In genomic region chr3:44685128-44685800, GRCh38 we compare ENCODE assay signal across 9 cellular contexts. TPM values are rescaled to one million over a fixed set of nuclear protein-coding genes. Genes with fewer than 3 reads are reported as not detected.
DNase-seq lines count a peak whose midpoint lies in the region; ATAC-seq, FAIRE-seq and TF ChIP-seq lines count a peak whose summit lies in the region.
"Had no signal": no experiment of that assay in that cellular context is flagged by ENCODE, and none has a peak within 500 bp of the region (broad histone marks: within the 10 kb centered on the region; RNA-seq: fewer than 3 reads in every experiment).

No MANE protein-coding gene starts in this region.

- peak; percentile 75 for FAIRE-seq in GM18507 (lab: Jason Lieb, UNC)
- FAIRE-seq: islet of Langerhans had no signal

- peaks cover 11% of the 10 kb centered on the region for H3K4me1 ChIP-seq in suprapubic skin

- peak overlapping the region; percentile 26 for H3K27ac Mint-ChIP-seq in activated naive CD4-positive, alpha-beta T cell treated with anti-CD3 and anti-CD28 coated beads, Interleukin-2, amount 50 U/mL, for 24 hours

- TF ChIP-seq EP300 in suprapubic skin (IDR thresholded peaks at IDR 0.05) = no peak

- peak overlapping the region; percentile 78 for H3K4me3 Mint-ChIP-seq in activated naive CD4-positive, alpha-beta T cell treated with anti-CD3 and anti-CD28 coated beads, Interleukin-2, amount 50 U/mL, for 24 hours

- no peak for TF ChIP-seq CTCF in suprapubic skin (IDR thresholded peaks at IDR 0.05)

- H3K36me3 ChIP-seq in suprapubic skin = no peaks in the 10 kb centered on the region

- H3K9me3 Mint-ChIP-seq in activated naive CD4-positive, alpha-beta T cell treated with anti-CD3 and anti-CD28 coated beads, Interleukin-2, amount 50 U/mL, for 24 hours = peaks cover 37% of the 10 kb centered on the region

- H3K27me3 Mint-ChIP-seq in activated naive CD4-positive, alpha-beta T cell treated with anti-CD3 and anti-CD28 coated beads, Interleukin-2, amount 50 U/mL, for 24 hours = peaks cover 37% of the 10 kb centered on the region

- ATAC-seq in HG03135 (IDR thresholded peaks at IDR 0.05; ENCODE audit: unreplicated experiment) = peak; percentile 70

- H3K9me3 ChIP-seq in suprapubic skin = peaks cover 8% of the 10 kb centered on the region

- DNase-seq in GM18507 (ENCODE audit: extremely low spot score, insufficient read length, low read depth) = peak; percentile 45
- peak; percentile 86 for DNase-seq in OCI-M1 (lab: John Stamatoyannopoulos, UW)
- peak; percentile 43 for DNase-seq in glomerular visceral epithelial cell (ENCODE audit: extremely low spot score)
- DNase-seq in occipital lobe (lab: John Stamatoyannopoulos, UW) = peak; percentile 58
- peak; percentile 69 to 84 for DNase-seq in suprapubic skin (ENCODE audit: low spot score in 2 of 2)
- DNase-seq in GDM1 (lab: John Stamatoyannopoulos, UW) = no peak

- peaks cover 22% of the 10 kb centered on the region for H3K27me3 ChIP-seq in suprapubic skin

- peaks cover 10% of the 10 kb centered on the region for H3K4me1 Mint-ChIP-seq in activated naive CD4-positive, alpha-beta T cell treated with anti-CD3 and anti-CD28 coated beads, Interleukin-2, amount 50 U/mL, for 24 hours

- WGBS in suprapubic skin = 3% methylated on average over 33 of the region's 48 CpGs

- H3K4me3 ChIP-seq in suprapubic skin = peak overlapping the region; percentile 71

- peaks cover 42% of the 10 kb centered on the region for H3K36me3 Mint-ChIP-seq in activated naive CD4-positive, alpha-beta T cell treated with anti-CD3 and anti-CD28 coated beads, Interleukin-2, amount 50 U/mL, for 24 hours

- no peak for TF ChIP-seq POLR2A in suprapubic skin (IDR thresholded peaks at IDR 0.05)

- no peak overlapping the region for H3K27ac ChIP-seq in suprapubic skin

RNA-seq across cellular contexts. Expression of gene ZNF502, which starts 27.2 kb away (rescaled TPM):
- total RNA-seq in occipital lobe = 15.0 TPM
- 1 to 10 TPM; 3.2 to 5.7 (median 4.6) TPM for total RNA-seq in suprapubic skin

RNA-seq across cellular contexts. Expression of gene ZNF35, which starts 36.7 kb away (rescaled TPM):
- total RNA-seq in occipital lobe (24.3 TPM), suprapubic skin (1 to 10 TPM; 5.2 to 8.5 (median 7.6) TPM)

RNA-seq across cellular contexts. Expression of gene ZNF501, which starts 44.2 kb away (rescaled TPM):
- 26.8 TPM for total RNA-seq in occipital lobe
- 1 to 10 TPM; 1.4 to 4.0 (median 2.3) TPM for total RNA-seq in suprapubic skin
